Comparison of ENCODE assay signal across 11 cellular contexts in genomic region chr20:10093087-10093591, GRCh38. TPM values are rescaled to one million over a fixed set of nuclear protein-coding genes. Genes with fewer than 3 reads are reported as not detected.
DNase-seq lines count a peak whose midpoint lies in the region; ATAC-seq and TF ChIP-seq lines count a peak whose summit lies in the region.
"Had no signal": no experiment of that assay in that cellular context is flagged by ENCODE, and none has a peak within 500 bp of the region (broad histone marks: within the 10 kb centered on the region; RNA-seq: fewer than 3 reads in every experiment).

No MANE protein-coding gene starts in this region.

- intact Hi-C loops in CD4-positive, alpha-beta T cell (cut with DNase I, micrococcal nuclease): loop anchor here (5.0 kb wide), 2 partner anchors 476 to 686 kb away; no protein-coding TSS in a partner anchor

- no peak for ATAC-seq in CD4-positive, alpha-beta T cell (ENCODE audit: poor library complexity)

- CTCF ChIA-PET in CD4-positive, alpha-beta T cell (lab: Charles Lee): interaction anchor here (1.7 to 3.1 kb wide), 2 partner anchors 114 to 476 kb away, joined by 4 to 24 read pairs; no protein-coding TSS in a partner anchor

- H3K9me3 ChIP-seq in SJSA1 (replicated peaks) (no peaks in the 10 kb centered on the region), smooth muscle cell (replicated peaks; ENCODE audit: low read depth) (no peaks in the 10 kb centered on the region)
- no peaks in the 10 kb centered on the region for H3K9me3 ChIP-seq in CD4-positive, alpha-beta T cell (ENCODE audit: control insufficient read depth, low read length)

- no peak overlapping the region for H2AFZ ChIP-seq in smooth muscle cell (ENCODE audit: low read depth)

- no peak overlapping the region for H3K4me3 Mint-ChIP-seq in nephron progenitor cell
- H3K4me3 Mint-ChIP-seq in CD4-positive, alpha-beta T cell: no peak overlapping the region

- DNase-seq in NCI-H2171 treated with DMSO at 0.1 percent for 48 hours (lab: John Stamatoyannopoulos, UW) (peak; percentile 35), NCI-H2171 (lab: John Stamatoyannopoulos, UW) (no peak), SJSA1 (ENCODE audit: low read depth in 1 of 2, low spot score in 2 of 2) (peak; percentile 52 to 54), fibroblast of gingiva (ENCODE audit: low read depth) (peak; percentile 58), smooth muscle cell (lab: John Stamatoyannopoulos, UW; ENCODE audit: unreplicated experiment) (no peak), nephron progenitor cell (no peak), iPS-NIHi11 (ENCODE audit: low spot score) (no peak)
- DNase-seq in CD4-positive, alpha-beta T cell: no peak
- DNase-seq: glutamatergic neuron, midbrain, small intestine had no signal

- no peaks in the 10 kb centered on the region for H4K20me1 ChIP-seq in smooth muscle cell (ENCODE audit: low read depth)

- H3K27me3 Mint-ChIP-seq in nephron progenitor cell (ENCODE audit: low read depth, poor library complexity): no peaks in the 10 kb centered on the region
- H3K27me3 Mint-ChIP-seq in CD4-positive, alpha-beta T cell: peaks cover 21% of the 10 kb centered on the region

- H3F3A ChIP-seq in smooth muscle cell (ENCODE audit: low read depth): no peaks in the 10 kb centered on the region

- peaks cover 5% of the 10 kb centered on the region for H3K4me1 Mint-ChIP-seq in nephron progenitor cell
- H3K4me1 Mint-ChIP-seq in CD4-positive, alpha-beta T cell (ENCODE audit: low read depth): no peaks in the 10 kb centered on the region

- H3K27me3 ChIP-seq in SJSA1 (replicated peaks): no peaks in the 10 kb centered on the region; the same call in 1 of the 2 replicates
- H3K27me3 ChIP-seq in smooth muscle cell (ENCODE audit: low read depth): no peaks in the 10 kb centered on the region
- H3K27me3 ChIP-seq in CD4-positive, alpha-beta T cell (ENCODE audit: control insufficient read depth, insufficient read depth, low read length): no peaks in the 10 kb centered on the region

- TF ChIP-seq CTCF in smooth muscle cell (IDR thresholded peaks at IDR 0.05; ENCODE audit: borderline replicate concordance, insufficient read depth, poor library complexity, severe bottlenecking) (no peak), nephron progenitor cell (IDR thresholded peaks at IDR 0.05) (no peak)
- no peak for TF ChIP-seq CTCF in CD4-positive, alpha-beta T cell (IDR thresholded peaks at IDR 0.05)

- no peaks in the 10 kb centered on the region for H3K79me2 ChIP-seq in smooth muscle cell (ENCODE audit: low read depth)

- H3K4me2 ChIP-seq in smooth muscle cell: no peak overlapping the region

- POLR2A ChIA-PET in CD4-positive, alpha-beta T cell (lab: Charles Lee): no interaction called here

- no peaks in the 10 kb centered on the region for H3K36me3 Mint-ChIP-seq in nephron progenitor cell (ENCODE audit: low read depth)
- no peaks in the 10 kb centered on the region for H3K36me3 Mint-ChIP-seq in CD4-positive, alpha-beta T cell (ENCODE audit: low read depth)

- H3K27ac ChIP-seq in SJSA1 (peak overlapping the region; percentile 24), smooth muscle cell (ENCODE audit: low read depth) (peak overlapping the region; percentile 53)
- no peak overlapping the region for H3K27ac ChIP-seq in CD4-positive, alpha-beta T cell (ENCODE audit: low read depth, low read length)

- H3K27ac Mint-ChIP-seq in nephron progenitor cell: no peak overlapping the region
- no peak overlapping the region for H3K27ac Mint-ChIP-seq in CD4-positive, alpha-beta T cell

- WGBS in smooth muscle cell (ENCODE audit: low lambda C conversion rate): 26% methylated on average over 2 of the region's 2 CpGs

- H3K9ac ChIP-seq in smooth muscle cell (ENCODE audit: low read depth): no peak overlapping the region

- peaks cover 14% of the 10 kb centered on the region for H3K9me3 Mint-ChIP-seq in nephron progenitor cell
- H3K9me3 Mint-ChIP-seq in CD4-positive, alpha-beta T cell: no peaks in the 10 kb centered on the region

- H3K36me3 ChIP-seq in SJSA1 (no peaks in the 10 kb centered on the region), smooth muscle cell (ENCODE audit: low read depth) (no peaks in the 10 kb centered on the region)

- H3K4me1 ChIP-seq in SJSA1 (replicated peaks) (peaks cover 28% of the 10 kb centered on the region), smooth muscle cell (ENCODE audit: low read depth) (no peaks in the 10 kb centered on the region)

- no peak overlapping the region for H3K4me3 ChIP-seq in SJSA1
- H3K4me3 ChIP-seq in smooth muscle cell: no peak overlapping the region

RNA-seq across cellular contexts. Expression of gene ANKEF1, which starts 58.4 kb away (rescaled TPM):
- total RNA-seq in SJSA1 (2014; rRNA removed; shearing (Covaris generic)): 0.18 and 0.25 TPM in 2 replicates
- total RNA-seq in smooth muscle cell: 1.2 and 1.8 TPM in 2 replicates
- 0.09 and 1.8 TPM in 2 replicates for polyA plus RNA-seq in smooth muscle cell
- 1 to 10 TPM; 1.3 TPM for total RNA-seq in CD4-positive, alpha-beta T cell

Comparison
In these comparisons a context has a peak if more than half of its experiments do, and no peak if none do; other contexts are left out.
1. DNase-seq: peak in NCI-H2171 treated with DMSO at 0.1 percent for 48 hours (single experiment), SJSA1 (2 of 2) and fibroblast of gingiva (single experiment); none in NCI-H2171 (single experiment), smooth muscle cell (single experiment), nephron progenitor cell (single experiment), iPS-NIHi11 (single experiment) and CD4-positive, alpha-beta T cell (0 of 10).